ENCODE assay signal across 14 cellular contexts in genomic region chr1:1345384-1345783, GRCh38. TPM values are rescaled to one million over a fixed set of nuclear protein-coding genes. Genes with fewer than 3 reads are reported as not detected.
DNase-seq lines count a peak whose midpoint lies in the region; ATAC-seq and TF ChIP-seq lines count a peak whose summit lies in the region.
"Had no signal": no experiment of that assay in that cellular context is flagged by ENCODE, and none has a peak within 500 bp of the region (broad histone marks: within the 10 kb centered on the region; RNA-seq: fewer than 3 reads in every experiment).

No MANE protein-coding gene starts in this region.

- TF ChIP-seq POLR2A in stomach (IDR thresholded peaks at IDR 0.05): no peak

- intact Hi-C loops in stomach (cut with DNase I; ENCODE audit: low total_unique reads): no loop called here

- TF ChIP-seq CTCF in HFFc6 (IDR thresholded peaks at IDR 0.05) (no peak), stomach (IDR thresholded peaks at IDR 0.05) (no peak), osteocyte (IDR thresholded peaks at IDR 0.05) (no peak)

- H3K4me3 Mint-ChIP-seq in HFFc6 (peak overlapping the region; percentile 91; the same call in 1 of the 2 replicates), osteocyte (ENCODE audit: unreplicated experiment) (no peak overlapping the region)
- H3K4me3 Mint-ChIP-seq: activated CD8-positive, alpha-beta T cell treated with anti-CD3 and anti-CD28 coated beads for 36 hours; CD8-positive, alpha-beta T cell had no signal

- no peak for TF ChIP-seq EP300 in stomach (IDR thresholded peaks at IDR 0.05)

- peaks cover 7% of the 10 kb centered on the region for H3K27me3 Mint-ChIP-seq in HFFc6 (ENCODE audit: insufficient read depth)
- no peaks in the 10 kb centered on the region for H3K27me3 Mint-ChIP-seq in osteocyte (ENCODE audit: unreplicated experiment)
- H3K27me3 Mint-ChIP-seq: activated CD8-positive, alpha-beta T cell treated with anti-CD3 and anti-CD28 coated beads for 36 hours had no signal

- peaks cover 44 to 61% (median 57%) of the 10 kb centered on the region in 4 donors for H3K4me1 ChIP-seq in stomach

- H3K9me3 ChIP-seq in stomach: no peaks in the 10 kb centered on the region

- H3K9me3 Mint-ChIP-seq in HFFc6 (no peaks in the 10 kb centered on the region), osteocyte (ENCODE audit: unreplicated experiment) (no peaks in the 10 kb centered on the region)
- H3K9me3 Mint-ChIP-seq: activated CD8-positive, alpha-beta T cell treated with anti-CD3 and anti-CD28 coated beads for 36 hours; CD8-positive, alpha-beta T cell had no signal

- H3K4me1 Mint-ChIP-seq in HFFc6 (ENCODE audit: low read depth): peaks cover 29% of the 10 kb centered on the region
- H3K4me1 Mint-ChIP-seq in osteocyte (ENCODE audit: unreplicated experiment): peaks cover 24% of the 10 kb centered on the region

- peaks cover 10 to 22% (median 20%) of the 10 kb centered on the region in 4 donors for H3K36me3 ChIP-seq in stomach

- no peak for ATAC-seq in HG03378 (IDR thresholded peaks at IDR 0.05; ENCODE audit: unreplicated experiment)
- ATAC-seq: CD8-positive, alpha-beta T cell had no signal

- H3K27me3 ChIP-seq in stomach: no peaks in the 10 kb centered on the region

- H3K4me3 ChIP-seq in stomach: peak overlapping the region in 1 of 4 donors; percentile 72

- WGBS in stomach, 5 donors: 52 to 60% (median 59%) methylated on average over 2 to 16 of the region's 16 CpGs

- DNase-seq in HFFc6 (no peak), RPMI7951 (ENCODE audit: low read depth) (peak; percentile 45), hepatic stellate cell (ENCODE audit: low spot score) (peak; percentile 53), stomach (no peak), COLO829 (ENCODE audit: low spot score) (no peak), osteocyte (ENCODE audit: extremely low spot score, unreplicated experiment) (no peak)
- DNase-seq: activated gamma-delta T cell; CD8-positive, alpha-beta T cell; GDM1; GOT3; NCI-H510A treated with DMSO at 0.1 percent for 48 hours; retina had no signal

- peak overlapping the region; percentile 89 for H3K27ac Mint-ChIP-seq in HFFc6
- H3K27ac Mint-ChIP-seq in osteocyte (ENCODE audit: unreplicated experiment): no peak overlapping the region
- H3K27ac Mint-ChIP-seq: activated CD8-positive, alpha-beta T cell treated with anti-CD3 and anti-CD28 coated beads for 36 hours; CD8-positive, alpha-beta T cell had no signal

- H3K27ac ChIP-seq in stomach: peak overlapping the region; percentile 71 to 92 (median 83)

- H3K36me3 Mint-ChIP-seq in HFFc6 (ENCODE audit: low read depth) (peaks cover 10% of the 10 kb centered on the region), osteocyte (ENCODE audit: unreplicated experiment) (peaks cover 6% of the 10 kb centered on the region)

RNA-seq across cellular contexts. Expression of gene DVL1, which starts 3.8 kb away (rescaled TPM):
- total RNA-seq in HFFc6 (2021; fragmentation: NEBNext Ultra II Directional; extraction: Animal tissue kit (Norgen Biotek cat#: 25700)): 10 to 100 TPM; 73.8 to 96.6 (median 74.5) TPM
- total RNA-seq in RPMI7951 (2014; rRNA removed; shearing (Covaris generic)): 24.0 and 36.5 TPM in 2 replicates
- total RNA-seq in stomach (100 to 1,000 TPM in 3 of 5 donors, 10 to 100 TPM in 2; 41.3 to 229 (median 143) TPM), osteocyte (92.9 and 95.7 TPM in 2 replicates)
- 10 to 100 TPM; 47.4 to 80.4 (median 64.0) TPM for polyA plus RNA-seq in stomach

RNA-seq across cellular contexts. Expression of gene MXRA8, which starts 13.0 kb away (rescaled TPM):
- total RNA-seq in HFFc6 (2021; fragmentation: NEBNext Ultra II Directional; extraction: Animal tissue kit (Norgen Biotek cat#: 25700)): 100 to 1,000 TPM; 438 to 570 (median 524) TPM
- total RNA-seq in RPMI7951 (2014; rRNA removed; shearing (Covaris generic)): 4.0 and 4.1 TPM in 2 replicates
- 100 to 1,000 TPM in 2 of 5 donors, 10 to 100 TPM in 3; 28.8 to 203 (median 65.6) TPM for total RNA-seq in stomach
- 10 to 100 TPM; 23.3 to 33.8 (median 23.6) TPM for polyA plus RNA-seq in stomach
- total RNA-seq in osteocyte: 440 and 449 TPM in 2 replicates

RNA-seq across cellular contexts. Expression of gene TAS1R3, which starts 14.3 kb away (rescaled TPM):
- under 1 TPM; 0.07 to 0.20 (median 0.13) TPM for total RNA-seq in HFFc6 (2021; fragmentation: NEBNext Ultra II Directional; extraction: Animal tissue kit (Norgen Biotek cat#: 25700))
- 0.48 and 0.68 TPM in 2 replicates for total RNA-seq in RPMI7951 (2014; rRNA removed; shearing (Covaris generic))
- total RNA-seq in stomach: 10 to 100 TPM in 1 of 5 donors, under 1 TPM in 2, not detected in 2; 0.37 to 11.7 (median 0.43) TPM
- polyA plus RNA-seq in stomach: under 1 TPM in 2 of 3 donors, not detected in 1; 0.10 to 0.31 TPM
- 0.57 and 0.97 TPM in 2 replicates for total RNA-seq in osteocyte

RNA-seq across cellular contexts. Expression of gene CPTP, which starts 20.8 kb away (rescaled TPM):
- 10 to 100 TPM; 24.6 to 31.5 (median 26.6) TPM for total RNA-seq in HFFc6 (2021; fragmentation: NEBNext Ultra II Directional; extraction: Animal tissue kit (Norgen Biotek cat#: 25700))
- total RNA-seq in RPMI7951 (2014; rRNA removed; shearing (Covaris generic)): 18.7 and 23.9 TPM in 2 replicates
- total RNA-seq in stomach (100 to 1,000 TPM in 1 of 5 donors, 10 to 100 TPM in 2, 1 to 10 TPM in 2; 6.6 to 226 (median 12.3) TPM), osteocyte (23.5 and 24.7 TPM in 2 replicates)
- polyA plus RNA-seq in stomach: 10 to 100 TPM; 17.3 to 49.1 (median 28.4) TPM

RNA-seq across cellular contexts. Expression of gene INTS11, which starts 20.9 kb away (rescaled TPM):
- total RNA-seq in HFFc6 (2021; fragmentation: NEBNext Ultra II Directional; extraction: Animal tissue kit (Norgen Biotek cat#: 25700)): 10 to 100 TPM; 65.6 to 78.3 (median 69.8) TPM
- 62.6 and 75.4 TPM in 2 replicates for total RNA-seq in RPMI7951 (2014; rRNA removed; shearing (Covaris generic))
- total RNA-seq in stomach (100 to 1,000 TPM in 4 of 5 donors, 10 to 100 TPM in 1; 59.5 to 520 (median 192) TPM), osteocyte (101 and 106 TPM in 2 replicates)
- 100 to 1,000 TPM; 113 to 151 (median 134) TPM for polyA plus RNA-seq in stomach

Comparison
In these comparisons a context has a peak if more than half of its experiments do, and no peak if none do; other contexts are left out.
1. DNase-seq: peak in RPMI7951 (single experiment) and hepatic stellate cell (single experiment); none in HFFc6 (single experiment), stomach (single experiment), COLO829 (single experiment) and osteocyte (single experiment).